8 cellular contexts compared by ENCODE assay signal in the genomic region with DNA sequence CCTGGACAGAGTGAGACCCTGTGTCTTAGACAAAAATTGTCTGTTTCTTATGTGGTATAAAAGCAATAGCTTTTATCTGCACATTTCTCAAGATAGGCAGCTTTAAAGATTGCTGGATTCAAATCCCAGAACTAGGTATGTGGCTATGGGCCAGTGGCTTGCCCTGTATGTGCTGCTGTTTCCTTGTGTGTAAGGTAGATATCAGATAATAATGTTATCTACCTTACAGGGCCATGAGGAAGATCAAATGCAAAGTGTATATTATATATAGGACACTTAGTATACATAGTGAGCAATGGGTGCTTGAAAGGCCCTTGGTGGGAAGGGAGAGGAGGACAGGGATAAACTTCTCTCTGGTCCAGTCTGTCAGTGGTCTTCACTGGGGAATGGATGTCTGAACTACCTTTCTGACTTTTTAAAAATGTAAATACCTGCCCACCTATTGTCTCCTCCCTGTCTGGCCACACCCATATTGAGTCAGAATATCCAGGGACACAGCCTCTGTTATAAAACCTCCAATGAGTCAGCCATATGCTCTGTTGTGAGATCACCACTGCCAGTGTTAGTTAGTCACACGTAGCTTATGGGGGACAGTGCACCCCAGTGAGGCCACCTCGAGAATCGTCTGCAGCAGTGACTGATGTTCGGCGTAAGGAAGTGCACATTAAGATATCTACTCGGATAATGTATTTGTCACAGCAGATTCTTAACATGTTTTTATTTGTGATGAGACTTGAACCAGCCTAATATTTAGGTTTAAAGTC.
DNase-seq lines count a peak whose midpoint lies in the region; TF ChIP-seq lines count a peak whose summit lies in the region.

No MANE protein-coding gene starts in this region.

- H3K36me3 ChIP-seq in brain microvascular endothelial cell (replicated peaks) = no peaks in the 10 kb centered on the region
- no peaks in the 10 kb centered on the region for H3K36me3 ChIP-seq in H7 (replicated peaks; ENCODE audit: control insufficient read depth, insufficient read depth, low read length)

- intact Hi-C loops in Calu3 (cut with micrococcal nuclease; ENCODE audit: unreplicated experiment) = loop anchor here (2.0 kb wide), 1 partner anchor 72 kb away; no protein-coding TSS in a partner anchor

- H3K4me1 Mint-ChIP-seq in Calu3 (ENCODE audit: low read depth, unreplicated experiment) = peaks cover 28% of the 10 kb centered on the region

- TSS peak; percentile 90 for BruUV-seq in Calu3 (replicated peaks; lab: Mats Ljungman, UMichigan)

- peak overlapping the region; percentile 67 for H3K27ac ChIP-seq in brain microvascular endothelial cell

- no peaks in the 10 kb centered on the region for H3K9me3 Mint-ChIP-seq in Calu3 (ENCODE audit: low read depth, unreplicated experiment)

- no peak overlapping the region for H3K4me3 Mint-ChIP-seq in Calu3 (ENCODE audit: low read depth, unreplicated experiment)

- TF ChIP-seq CTCF in Calu3 (IDR thresholded peaks at IDR 0.05; ENCODE audit: unreplicated experiment) (no peak), brain microvascular endothelial cell (IDR thresholded peaks at IDR 0.05; ENCODE audit: low read depth, low read length, missing control alignments) (peak; percentile 49)

- peak overlapping the region; percentile 81 for H3K27ac Mint-ChIP-seq in Calu3 (ENCODE audit: unreplicated experiment)

- peaks cover 5% of the 10 kb centered on the region for H3K36me3 Mint-ChIP-seq in Calu3 (ENCODE audit: insufficient read depth, unreplicated experiment)

- CTCF ChIA-PET in Calu3 (lab: Charles Lee) = interaction anchor here (1.5 kb wide), 2 partner anchors 24 to 161 kb away, joined by 6 to 7 read pairs; no protein-coding TSS in a partner anchor

- no peaks in the 10 kb centered on the region for H3K27me3 ChIP-seq in brain microvascular endothelial cell (replicated peaks)
- H3K27me3 ChIP-seq in H7 (ENCODE audit: control insufficient read depth, insufficient read depth, low read length) = no peaks in the 10 kb centered on the region

- in situ Hi-C loops in brain microvascular endothelial cell (cut with HindIII; ENCODE audit: low pct_ligation_motif_present, low sequenced_read_pairs) = no loop called here

- H3K27me3 Mint-ChIP-seq in Calu3 (ENCODE audit: unreplicated experiment) = no peaks in the 10 kb centered on the region

- DNase-seq in Calu3 = peak; percentile 68
- peak; percentile 89 for DNase-seq in HT1080 (ENCODE audit: low read depth)
- DNase-seq in brain microvascular endothelial cell = peak; percentile 85
- DNase-seq in lung microvascular endothelial cell (ENCODE audit: low read depth in 2 of 2) = peak; percentile 44 to 74
- DNase-seq in DMS79 (lab: John Stamatoyannopoulos, UW) = no peak
- DNase-seq in cerebellar cortex (ENCODE audit: low spot score) = no peak
- DNase-seq in H7 = no peak
- no peak for DNase-seq in DMS153 (lab: John Stamatoyannopoulos, UW)

- H3K4me3 ChIP-seq in brain microvascular endothelial cell (ENCODE audit: low read depth, low read length) = no peak overlapping the region
- no peak overlapping the region for H3K4me3 ChIP-seq in H7 (ENCODE audit: insufficient read depth, low read depth, low read length)

Comparison
In these comparisons a context has a peak if more than half of its experiments do, and no peak if none do; other contexts are left out.
1. DNase-seq: peak in Calu3 (single experiment), HT1080 (single experiment), brain microvascular endothelial cell (single experiment) and lung microvascular endothelial cell (2 of 2); none in DMS79 (single experiment), cerebellar cortex (single experiment), H7 (single experiment) and DMS153 (single experiment).